In genomic region chr4:15400911-15401671, GRCh38 we compare ENCODE assay signal across 7 cellular contexts. TPM values are rescaled to one million over a fixed set of nuclear protein-coding genes. Genes with fewer than 3 reads are reported as not detected.
DNase-seq lines count a peak whose midpoint lies in the region; ATAC-seq and TF ChIP-seq lines count a peak whose summit lies in the region.

No MANE protein-coding gene starts in this region.

- H3K4me1 ChIP-seq in gastrocnemius medialis = no peaks in the 10 kb centered on the region

- H3K27ac Mint-ChIP-seq in activated CD4-positive, alpha-beta T cell treated with anti-CD3 and anti-CD28 coated beads, Interleukin-2, amount 10 ng/mL, durations not matched to agents 7 days and 5 days = peak overlapping the region; percentile 80

- peaks cover 3% of the 10 kb centered on the region for H3K27me3 Mint-ChIP-seq in activated CD4-positive, alpha-beta T cell treated with anti-CD3 and anti-CD28 coated beads, Interleukin-2, amount 10 ng/mL, durations not matched to agents 7 days and 5 days

- H3K36me3 Mint-ChIP-seq in activated CD4-positive, alpha-beta T cell treated with anti-CD3 and anti-CD28 coated beads, Interleukin-2, amount 10 ng/mL, durations not matched to agents 7 days and 5 days (ENCODE audit: low read depth) = peaks cover 3% of the 10 kb centered on the region

- H3K4me3 ChIP-seq in gastrocnemius medialis = no peak overlapping the region

- CTCF ChIA-PET in activated CD4-positive, alpha-beta T cell treated with anti-CD3 and anti-CD28 coated beads, Interleukin-2, amount 10 ng/mL, durations not matched to agents 7 days and 5 days (lab: Charles Lee) = no interaction called here

- no peak for TF ChIP-seq POLR2A in gastrocnemius medialis (IDR thresholded peaks at IDR 0.05)

- peak; percentile 59 for ATAC-seq in GM19324 (IDR thresholded peaks at IDR 0.05; ENCODE audit: low FRiP score, unreplicated experiment)
- ATAC-seq in HG03521 (IDR thresholded peaks at IDR 0.05; ENCODE audit: unreplicated experiment) = peak; percentile 46
- peak; percentile 9 to 56 for ATAC-seq in gastrocnemius medialis

- POLR2A ChIA-PET in activated CD4-positive, alpha-beta T cell treated with anti-CD3 and anti-CD28 coated beads, Interleukin-2, amount 10 ng/mL, durations not matched to agents 7 days and 5 days (lab: Charles Lee) = interaction anchor here (0.6 kb wide), 1 partner anchor 9 kb away, joined by 6 read pairs; no protein-coding TSS in a partner anchor

- no peaks in the 10 kb centered on the region for H3K27me3 ChIP-seq in gastrocnemius medialis

- H3K4me1 Mint-ChIP-seq in activated CD4-positive, alpha-beta T cell treated with anti-CD3 and anti-CD28 coated beads, Interleukin-2, amount 10 ng/mL, durations not matched to agents 7 days and 5 days = peaks cover 29% of the 10 kb centered on the region

- no peaks in the 10 kb centered on the region for H3K9me3 ChIP-seq in gastrocnemius medialis

- H3K9me3 Mint-ChIP-seq in activated CD4-positive, alpha-beta T cell treated with anti-CD3 and anti-CD28 coated beads, Interleukin-2, amount 10 ng/mL, durations not matched to agents 7 days and 5 days = no peaks in the 10 kb centered on the region

- H3K36me3 ChIP-seq in gastrocnemius medialis = no peaks in the 10 kb centered on the region

- intact Hi-C loops in gastrocnemius medialis (cut with DNase I; ENCODE audit: low total_unique reads) = no loop called here

- DNase-seq in activated CD4-positive, alpha-beta T cell treated with anti-CD3 and anti-CD28 coated beads, Interleukin-2, amount 10 ng/mL, durations not matched to agents 7 days and 5 days = peak; percentile 44
- DNase-seq in germinal center (ENCODE audit: low spot score) (peak; percentile 16), gastrocnemius medialis (peak; percentile 23 to 54), DMS 273 (lab: John Stamatoyannopoulos, UW; ENCODE audit: unreplicated experiment) (no peak), NCI-H2171 (lab: John Stamatoyannopoulos, UW) (no peak)

- no peak overlapping the region for H3K27ac ChIP-seq in gastrocnemius medialis

- TF ChIP-seq CTCF in gastrocnemius medialis (IDR thresholded peaks at IDR 0.05 in 4 of 5, conservative IDR thresholded peaks at IDR 0.05 in 1 of 5) = no peak

- H3K4me3 Mint-ChIP-seq in activated CD4-positive, alpha-beta T cell treated with anti-CD3 and anti-CD28 coated beads, Interleukin-2, amount 10 ng/mL, durations not matched to agents 7 days and 5 days = peak overlapping the region; percentile 58

- in situ Hi-C loops in gastrocnemius medialis (cut with MboI; ENCODE audit: low sequenced_read_pairs in 4 of 4) = no loop called here

RNA-seq across cellular contexts. Expression of gene C1QTNF7, which starts 26.7 kb away (rescaled TPM):
- not detected for total RNA-seq in activated CD4-positive, alpha-beta T cell treated with anti-CD3 and anti-CD28 coated beads, Interleukin-2, amount 10 ng/mL, durations not matched to agents 7 days and 5 days
- 10 to 100 TPM in 1 of 4 donors, under 1 TPM in 3; 0.29 to 11.6 (median 0.72) TPM for total RNA-seq in gastrocnemius medialis

Comparison
In these comparisons a context has a peak if more than half of its experiments do, and no peak if none do; other contexts are left out.
1. DNase-seq: peak in activated CD4-positive, alpha-beta T cell treated with anti-CD3 and anti-CD28 coated beads, Interleukin-2, amount 10 ng/mL, durations not matched to agents 7 days and 5 days (single experiment), germinal center (single experiment) and gastrocnemius medialis (2 of 2); none in DMS 273 (single experiment) and NCI-H2171 (single experiment).
2. Peak in every context shown above with its lines, with median percentiles within 50 percentile points of each other: ATAC-seq.